ENCODE assay signal across 33 cellular contexts in the genomic region with DNA sequence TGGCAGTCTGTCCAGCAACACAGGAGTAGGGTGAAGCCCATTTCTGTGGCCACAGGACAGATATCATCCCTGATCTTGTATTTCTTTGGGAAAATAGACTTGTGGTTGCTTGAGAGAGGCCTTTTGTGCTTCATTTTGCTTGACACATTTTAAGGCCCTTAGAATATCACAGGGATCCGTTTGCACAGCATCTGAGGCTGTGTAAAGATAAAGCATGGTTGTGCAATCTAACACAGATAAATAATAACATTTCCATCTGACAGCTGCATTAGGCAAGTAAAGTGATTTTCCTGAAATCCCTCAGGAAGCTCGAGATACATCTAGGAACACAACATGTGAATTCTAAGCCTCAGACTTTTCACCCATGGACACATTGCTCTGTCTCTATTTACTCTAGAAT.
DNase-seq lines count a peak whose midpoint lies in the region; ATAC-seq, FAIRE-seq and TF ChIP-seq lines count a peak whose summit lies in the region.
"Had no signal": no experiment of that assay in that cellular context is flagged by ENCODE, and none has a peak within 500 bp of the region (broad histone marks: within the 10 kb centered on the region; RNA-seq: fewer than 3 reads in every experiment).

No MANE protein-coding gene starts in this region.

- no peak for TF ChIP-seq CTCF in HepG2 (CRISPR knock-in tag; IDR thresholded peaks at IDR 0.05)
- TF ChIP-seq CTCF in right lobe of liver (IDR thresholded peaks at IDR 0.05): no peak
- TF ChIP-seq CTCF in mesothelial cell of epicardium (IDR thresholded peaks at IDR 0.05; ENCODE audit: unreplicated experiment): no peak
- TF ChIP-seq CTCF in GM20000 (IDR thresholded peaks at IDR 0.05; ENCODE audit: extremely low read depth, missing control alignments): no peak

- no peak overlapping the region for H3K4me2 ChIP-seq in HepG2 (ENCODE audit: low read depth, low read length)
- H3K4me2 ChIP-seq: KMS-11, PC-9 had no signal

- peaks cover 21% of the 10 kb centered on the region for H3K4me1 Mint-ChIP-seq in mesothelial cell of epicardium
- H3K4me1 Mint-ChIP-seq: activated CD4-positive, alpha-beta memory T cell treated with anti-CD3 and anti-CD28 coated beads, Interleukin-2, amount 10 ng/mL, durations not matched to agents 7 days and 5 days had no signal

- no peak overlapping the region for H3K4me3 Mint-ChIP-seq in mesothelial cell of epicardium
- H3K4me3 Mint-ChIP-seq: activated CD4-positive, alpha-beta memory T cell treated with anti-CD3 and anti-CD28 coated beads, Interleukin-2, amount 10 ng/mL, durations not matched to agents 7 days and 5 days; brain; neural crest cell; stimulated activated naive CD8-positive, alpha-beta T cell treated with anti-CD3 and anti-CD28 coated beads, Interleukin-15, Interleukin-2, amounts not matched to agents 100 ng/mL and 50 ng/mL, for 24 hours; T-helper 2 cell treated with Interferon-gamma antibody and Interleukin-4, amounts not matched to agents 5 μg/mL and 100 μg/mL, for 36 hours had no signal

- no peaks in the 10 kb centered on the region for H3K9me3 Mint-ChIP-seq in mesothelial cell of epicardium
- H3K9me3 Mint-ChIP-seq: activated CD4-positive, alpha-beta memory T cell treated with anti-CD3 and anti-CD28 coated beads, Interleukin-2, amount 10 ng/mL, durations not matched to agents 7 days and 5 days; neural crest cell; stimulated activated naive CD8-positive, alpha-beta T cell treated with anti-CD3 and anti-CD28 coated beads, Interleukin-15, Interleukin-2, amounts not matched to agents 100 ng/mL and 50 ng/mL, for 24 hours; T-helper 2 cell treated with Interferon-gamma antibody and Interleukin-4, amounts not matched to agents 5 μg/mL and 100 μg/mL, for 36 hours had no signal

- BruUV-seq in HepG2 (replicated peaks; lab: Mats Ljungman, UMichigan): no TSS peak

- FAIRE-seq in HepG2 (lab: Jason Lieb, UNC): no peak
- FAIRE-seq: endometrium, frontal cortex, GM12878, H1 had no signal

- no peaks in the 10 kb centered on the region for H3K9me3 ChIP-seq in HepG2 (ENCODE audit: low read length)
- no peaks in the 10 kb centered on the region for H3K9me3 ChIP-seq in right lobe of liver
- H3K9me3 ChIP-seq: BLaER1 treated with 17β-estradiol and CSF1 and Interleukin-3, amounts not matched to agents 10 nM and 100 nM; esophagus muscularis mucosa; spleen; thoracic aorta; vagina had no signal

- H3K27me3 ChIP-seq in HepG2 (ENCODE audit: control insufficient read depth in 1 of 2, insufficient read depth in 2 of 2, low read length in 2 of 2) (no peaks in the 10 kb centered on the region; a peak in 1 of 5 replicates), right lobe of liver (no peaks in the 10 kb centered on the region)
- H3K27me3 ChIP-seq: esophagus muscularis mucosa, vagina had no signal

- no peak overlapping the region for H3K9ac ChIP-seq in HepG2 (ENCODE audit: insufficient read depth, low read depth, low read length)
- H3K9ac ChIP-seq: BLaER1 treated with 17β-estradiol and CSF1 and Interleukin-3, amounts not matched to agents 10 nM and 100 nM; KMS-11; parathyroid adenoma had no signal

- H3K4me3 ChIP-seq in HepG2 (replicated peaks in 1 of 3; ENCODE audit: insufficient read depth in 1 of 3, low read depth in 2 of 3, low read length in 3 of 3) (no peak overlapping the region), right lobe of liver (no peak overlapping the region)
- H3K4me3 ChIP-seq: BLaER1 treated with 17β-estradiol and CSF1 and Interleukin-3, amounts not matched to agents 10 nM and 100 nM; esophagus muscularis mucosa; GM12878; PC-9; spleen; thoracic aorta; vagina had no signal

- H3K27ac Mint-ChIP-seq in mesothelial cell of epicardium: peak overlapping the region; percentile 78
- H3K27ac Mint-ChIP-seq: activated CD4-positive, alpha-beta memory T cell treated with anti-CD3 and anti-CD28 coated beads, Interleukin-2, amount 10 ng/mL, durations not matched to agents 7 days and 5 days; stimulated activated naive CD8-positive, alpha-beta T cell treated with anti-CD3 and anti-CD28 coated beads, Interleukin-15, Interleukin-2, amounts not matched to agents 100 ng/mL and 50 ng/mL, for 24 hours; T-helper 2 cell treated with Interferon-gamma antibody and Interleukin-4, amounts not matched to agents 5 μg/mL and 100 μg/mL, for 36 hours had no signal

- DNase-seq in HepG2 (ENCODE audit: low spot score): no peak
- DNase-seq in right lobe of liver: no peak
- peak; percentile 89 for DNase-seq in amniotic epithelial cell (ENCODE audit: low read depth)
- no peak for DNase-seq in mesothelial cell of epicardium (ENCODE audit: low spot score in 2 of 2, unreplicated experiment in 2 of 2)
- DNase-seq in GM20000 (ENCODE audit: low spot score): no peak
- DNase-seq in NOMO-1 treated with DMSO at 0.1 percent for 48 hours (lab: John Stamatoyannopoulos, UW; ENCODE audit: unreplicated experiment): no peak
- no peak for DNase-seq in glomerular visceral epithelial cell (ENCODE audit: extremely low spot score)
- DNase-seq: activated CD4-positive, alpha-beta memory T cell treated with anti-CD3 and anti-CD28 coated beads, Interleukin-2, amount 10 ng/mL, durations not matched to agents 7 days and 5 days; activated CD4-positive, CD25-positive, alpha-beta regulatory T cell treated with anti-CD3 and anti-CD28 coated beads, Interleukin-2, amount 50 U/mL, for 72 hours; activated CD8-positive, alpha-beta memory T cell treated with anti-CD3 and anti-CD28 coated beads, Interleukin-2, amount 50 U/mL, for 4 hours; activated naive CD4-positive, alpha-beta T cell; cerebellar nuclear complex; hippocampal formation; NCI-H1436 treated with DMSO at 0.1 percent for 48 hours; NCI-H510A treated with DMSO at 0.1 percent for 48 hours; PC-9; retina; spleen; stimulated activated CD8-positive, alpha-beta memory T cell treated with anti-CD3 and anti-CD28 coated beads, Interleukin-4, amount 100 ng/mL, for 48 hours had no signal

- WGBS in HepG2 (ENCODE audit: low lambda C conversion rate): 0% methylated on average over 2 of the region's 2 CpGs
- WGBS in right lobe of liver (ENCODE audit: insufficient coverage, low coverage, low lambda C conversion rate, missing lambda C conversion rate): 5% methylated on average over 2 of the region's 2 CpGs

- CTCF ChIA-PET in HepG2 (lab: Yijun Ruan, JAX; ENCODE audit: low intra/inter-chr PET ratio, low total read pairs): no interaction called here

- H3K27ac ChIP-seq in HepG2 (ENCODE audit: extremely low read length, insufficient read depth, low read length): no peak overlapping the region
- H3K27ac ChIP-seq in right lobe of liver: no peak overlapping the region
- H3K27ac ChIP-seq: BLaER1 treated with 17β-estradiol and CSF1 and Interleukin-3, amounts not matched to agents 10 nM and 100 nM; esophagus muscularis mucosa; KMS-11; parathyroid adenoma; PC-9; spleen; thoracic aorta; vagina had no signal

- intact Hi-C loops in HepG2 (cut with micrococcal nuclease; ENCODE audit: unreplicated experiment): no loop called here
- intact Hi-C loops in right lobe of liver (cut with DNase I): no loop called here

- no peaks in the 10 kb centered on the region for H3K79me2 ChIP-seq in HepG2 (ENCODE audit: insufficient read depth, low read length)
- H3K79me2 ChIP-seq: parathyroid adenoma had no signal

- TF ChIP-seq EP300 in HepG2 (IDR thresholded peaks at IDR 0.05; ENCODE audit: low read depth in 2 of 2, low read length in 2 of 2) (no peak), HepG2 (CRISPR knock-in tag; IDR thresholded peaks at IDR 0.05; ENCODE audit: borderline replicate concordance) (no peak)

- no peak for TF ChIP-seq RAD21 in HepG2 (CRISPR knock-in tag; IDR thresholded peaks at IDR 0.05)

- in situ Hi-C loops in HepG2 (cut with HindIII; ENCODE audit: extremely low pct_ligation_motif_present, low pct_unique_long_range_greater_than_20kb): loop anchor here (25.0 kb wide), 1 partner anchor 551 kb away; no protein-coding TSS in a partner anchor

- no peaks in the 10 kb centered on the region for H3K36me3 Mint-ChIP-seq in mesothelial cell of epicardium
- H3K36me3 Mint-ChIP-seq: brain had no signal

- H3K27me3 Mint-ChIP-seq in mesothelial cell of epicardium (ENCODE audit: low read depth): no peaks in the 10 kb centered on the region

- POLR2A ChIA-PET in HepG2 (lab: Yijun Ruan, JAX): no interaction called here

- no peak overlapping the region for H2AFZ ChIP-seq in HepG2 (ENCODE audit: low read length)
- H2AFZ ChIP-seq: parathyroid adenoma, PC-9 had no signal

- no peaks in the 10 kb centered on the region for H4K20me1 ChIP-seq in HepG2 (ENCODE audit: insufficient read depth, low read length)
- H4K20me1 ChIP-seq: BLaER1 treated with 17β-estradiol and CSF1 and Interleukin-3, amounts not matched to agents 10 nM and 100 nM had no signal

- ATAC-seq in HepG2 (no peak), right lobe of liver (no peak)
- ATAC-seq: GM12878 had no signal

- no peak for TF ChIP-seq POLR2A in HepG2 (IDR thresholded peaks at IDR 0.05; ENCODE audit: insufficient read depth in 1 of 2, low read depth in 2 of 2, low read length in 2 of 2)
- no peak for TF ChIP-seq POLR2A in right lobe of liver (IDR thresholded peaks at IDR 0.05)

- H3K4me1 ChIP-seq in HepG2 (ENCODE audit: insufficient read depth, low read length) (no peaks in the 10 kb centered on the region), right lobe of liver (no peaks in the 10 kb centered on the region)
- H3K4me1 ChIP-seq: spleen, vagina had no signal

- no peaks in the 10 kb centered on the region for H3K36me3 ChIP-seq in HepG2 (replicated peaks in 1 of 2; ENCODE audit: control insufficient read depth in 1 of 2, insufficient read depth in 2 of 2, low read length in 2 of 2)
- H3K36me3 ChIP-seq in right lobe of liver: no peaks in the 10 kb centered on the region
- H3K36me3 ChIP-seq: BLaER1 treated with 17β-estradiol and CSF1 and Interleukin-3, amounts not matched to agents 10 nM and 100 nM; esophagus muscularis mucosa; spleen; thoracic aorta; vagina had no signal

TF ChIP-seq in HepG2, 621 proteins besides CTCF, POLR2A, EP300 and RAD21:
- TF ChIP-seq CEBPB (IDR thresholded peaks at IDR 0.05; ENCODE audit: borderline replicate concordance, low read depth, low read length): 0 out of 2 replicates have a peak, but pooled peaks have one; percentile 12
- TF ChIP-seq, protein P1, sequence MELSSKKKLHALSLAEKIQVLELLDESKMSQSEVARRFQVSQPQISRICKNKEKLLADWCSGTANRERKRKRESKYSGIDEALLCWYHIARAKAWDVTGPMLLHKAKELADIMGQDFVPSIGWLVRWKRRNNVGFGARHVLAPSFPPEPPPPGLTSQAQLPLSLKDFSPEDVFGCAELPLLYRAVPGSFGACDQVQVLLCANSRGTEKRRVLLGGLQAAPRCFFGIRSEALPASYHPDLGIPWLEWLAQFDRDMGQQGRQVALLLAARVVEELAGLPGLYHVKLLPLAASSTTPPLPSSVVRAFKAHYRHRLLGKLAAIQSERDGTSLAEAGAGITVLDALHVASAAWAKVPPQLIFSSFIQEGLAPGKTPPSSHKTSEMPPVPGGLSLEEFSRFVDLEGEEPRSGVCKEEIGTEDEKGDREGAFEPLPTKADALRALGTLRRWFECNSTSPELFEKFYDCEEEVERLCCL (CRISPR knock-in tag; IDR thresholded peaks at IDR 0.05; ENCODE audit: borderline replicate concordance): no peak
